Comparison of ENCODE assay signal across 1 cellular context in genomic region chr3:196659901-196660351, GRCh38.
TF ChIP-seq lines count a peak whose summit lies in the region.

No MANE protein-coding gene starts in this region.

TF ChIP-seq in IMR-90, 13 proteins besides CTCF, POLR2A, EP300 and RAD21 (continued from another document):
- TF ChIP-seq CHD1 (IDR thresholded peaks at IDR 0.05; ENCODE audit: low read depth, low read length): no peak
- no peak for TF ChIP-seq RCOR1 (IDR thresholded peaks at IDR 0.05; ENCODE audit: insufficient replicate concordance, low read length)
- no peak for TF ChIP-seq USF2 (IDR thresholded peaks at IDR 0.05; ENCODE audit: low read depth, low read length)
- TF ChIP-seq BHLHE40 (IDR thresholded peaks at IDR 0.05; ENCODE audit: low read depth, low read length): no peak
- TF ChIP-seq ELK1 (IDR thresholded peaks at IDR 0.05; ENCODE audit: borderline replicate concordance, low read depth, low read length): no peak
- no peak for TF ChIP-seq CEBPB (IDR thresholded peaks at IDR 0.05; ENCODE audit: low read depth, low read length)
